Comparison of ENCODE assay signal across 22 cellular contexts in genomic region chr19:49016067-49016839, GRCh38. TPM values are rescaled to one million over a fixed set of nuclear protein-coding genes. Genes with fewer than 3 reads are reported as not detected.
A peak's percentile ranks its signal among the peaks of the same experiment; 100 is the strongest.
DNase-seq lines count a peak whose midpoint lies in the region; ATAC-seq and TF ChIP-seq lines count a peak whose summit lies in the region.
"Had no signal": no experiment of that assay in that cellular context is flagged by ENCODE, and none has a peak within 500 bp of the region (broad histone marks: within the 10 kb centered on the region; RNA-seq: fewer than 3 reads in every experiment).

No MANE protein-coding gene starts in this region.

- POLR2A ChIA-PET in Caco-2 (lab: Charles Lee) = no interaction called here
- POLR2A ChIA-PET in RWPE1 (lab: Yijun Ruan, JAX; ENCODE audit: low non-redundant PET) = no interaction called here
- POLR2A ChIA-PET in activated CD4-positive, alpha-beta memory T cell treated with anti-CD3 and anti-CD28 coated beads, Interleukin-2, amount 10 ng/mL, durations not matched to agents 7 days and 5 days (lab: Charles Lee) = no interaction called here

- H3K4me3 Mint-ChIP-seq in Caco-2 (ENCODE audit: unreplicated experiment) = peak overlapping the region; percentile 32
- no peak overlapping the region for H3K4me3 Mint-ChIP-seq in stimulated activated naive B cell treated with anti-CD40 and anti-IgM and Interleukin-4, amounts not matched to agents 10 μg/mL and 1 μg/mL and 100 μg/mL, for 72 hours
- no peak overlapping the region for H3K4me3 Mint-ChIP-seq in activated CD4-positive, alpha-beta memory T cell treated with anti-CD3 and anti-CD28 coated beads, Interleukin-2, amount 10 ng/mL, durations not matched to agents 7 days and 5 days

- peaks cover 36% of the 10 kb centered on the region for H3K36me3 Mint-ChIP-seq in Caco-2 (ENCODE audit: insufficient read depth, unreplicated experiment)
- H3K36me3 Mint-ChIP-seq in stimulated activated naive B cell treated with anti-CD40 and anti-IgM and Interleukin-4, amounts not matched to agents 10 μg/mL and 1 μg/mL and 100 μg/mL, for 72 hours = peaks cover 25 to 26% of the 10 kb centered on the region in 2 donors
- H3K36me3 Mint-ChIP-seq in activated CD4-positive, alpha-beta memory T cell treated with anti-CD3 and anti-CD28 coated beads, Interleukin-2, amount 10 ng/mL, durations not matched to agents 7 days and 5 days (ENCODE audit: low read depth) = peaks cover 13% of the 10 kb centered on the region

- H3K9me3 ChIP-seq in Caco-2 = no peaks in the 10 kb centered on the region
- H3K9me3 ChIP-seq: BE2C had no signal

- intact Hi-C loops in Caco-2 (cut with micrococcal nuclease; ENCODE audit: unreplicated experiment) = no loop called here

- H3K4me1 Mint-ChIP-seq in Caco-2 (ENCODE audit: low read depth, unreplicated experiment) = peaks cover 17% of the 10 kb centered on the region
- H3K4me1 Mint-ChIP-seq in stimulated activated naive B cell treated with anti-CD40 and anti-IgM and Interleukin-4, amounts not matched to agents 10 μg/mL and 1 μg/mL and 100 μg/mL, for 72 hours = peaks cover 17 to 40% of the 10 kb centered on the region in 2 donors
- peaks cover 31% of the 10 kb centered on the region for H3K4me1 Mint-ChIP-seq in activated CD4-positive, alpha-beta memory T cell treated with anti-CD3 and anti-CD28 coated beads, Interleukin-2, amount 10 ng/mL, durations not matched to agents 7 days and 5 days

- peaks cover 1% of the 10 kb centered on the region; the same call in 1 of the 2 replicates for H3K36me3 ChIP-seq in Caco-2 (ENCODE audit: control insufficient read depth, insufficient read depth, low read length)

- H3K9me3 Mint-ChIP-seq in Caco-2 (ENCODE audit: unreplicated experiment) = no peaks in the 10 kb centered on the region
- no peaks in the 10 kb centered on the region for H3K9me3 Mint-ChIP-seq in stimulated activated naive B cell treated with anti-CD40 and anti-IgM and Interleukin-4, amounts not matched to agents 10 μg/mL and 1 μg/mL and 100 μg/mL, for 72 hours
- no peaks in the 10 kb centered on the region for H3K9me3 Mint-ChIP-seq in activated CD4-positive, alpha-beta memory T cell treated with anti-CD3 and anti-CD28 coated beads, Interleukin-2, amount 10 ng/mL, durations not matched to agents 7 days and 5 days

- ATAC-seq in stimulated activated naive B cell treated with anti-CD40 and anti-IgM and Interleukin-4, amounts not matched to agents 10 μg/mL and 1 μg/mL and 100 μg/mL, for 72 hours (replicated peaks) = no peak
- ATAC-seq in GM21381 (IDR thresholded peaks at IDR 0.05; ENCODE audit: unreplicated experiment) = no peak

- no TSS peak for BruUV-seq in Caco-2 (replicated peaks; lab: Mats Ljungman, UMichigan)

- H3K27ac ChIP-seq in RWPE1 = peak overlapping the region; percentile 56
- H3K27ac ChIP-seq: HL-60, PC-9, SK-N-MC had no signal

- H3K4me1 ChIP-seq in Caco-2 = 0 out of 2 replicates have a peak, but pooled peaks cover 9% of the 10 kb centered on the region

- H3K27me3 Mint-ChIP-seq in Caco-2 (ENCODE audit: insufficient read depth, unreplicated experiment) = no peaks in the 10 kb centered on the region
- peaks cover 5 to 17% of the 10 kb centered on the region in 2 donors for H3K27me3 Mint-ChIP-seq in stimulated activated naive B cell treated with anti-CD40 and anti-IgM and Interleukin-4, amounts not matched to agents 10 μg/mL and 1 μg/mL and 100 μg/mL, for 72 hours
- H3K27me3 Mint-ChIP-seq in activated CD4-positive, alpha-beta memory T cell treated with anti-CD3 and anti-CD28 coated beads, Interleukin-2, amount 10 ng/mL, durations not matched to agents 7 days and 5 days = peaks cover 9% of the 10 kb centered on the region

- no peak for DNase-seq in Caco-2
- no peak for DNase-seq in RWPE1 (ENCODE audit: low spot score)
- DNase-seq in kidney tubule cell (ENCODE audit: low spot score) = peak; percentile 0
- DNase-seq in stimulated activated naive B cell treated with anti-CD40 and anti-IgM and Interleukin-4, amounts not matched to agents 10 μg/mL and 1 μg/mL and 100 μg/mL, for 72 hours = no peak
- DNase-seq in activated CD4-positive, alpha-beta memory T cell treated with anti-CD3 and anti-CD28 coated beads, Interleukin-2, amount 10 ng/mL, durations not matched to agents 7 days and 5 days = no peak
- DNase-seq in DMS79 treated with DMSO at 0.1 percent for 48 hours (lab: John Stamatoyannopoulos, UW) = no peak
- DNase-seq: BE2C, DMS53, NCI-H1092 treated with DMSO at 0.1 percent for 48 hours, NCI-H146, NCI-H2029, NCI-H446 treated with DMSO at 0.1 percent for 48 hours, NCI-H526 treated with DMSO at 0.1 percent for 48 hours, PC-9, RPMI8226, SIG-M5 had no signal

- H3K27ac Mint-ChIP-seq in Caco-2 (ENCODE audit: unreplicated experiment) = peak overlapping the region; percentile 20
- H3K27ac Mint-ChIP-seq in stimulated activated naive B cell treated with anti-CD40 and anti-IgM and Interleukin-4, amounts not matched to agents 10 μg/mL and 1 μg/mL and 100 μg/mL, for 72 hours = peak overlapping the region; percentile 32
- H3K27ac Mint-ChIP-seq in activated CD4-positive, alpha-beta memory T cell treated with anti-CD3 and anti-CD28 coated beads, Interleukin-2, amount 10 ng/mL, durations not matched to agents 7 days and 5 days = no peak overlapping the region

- CTCF ChIA-PET in Caco-2 (lab: Charles Lee) (interaction anchor here (0.9 kb wide), 1 partner anchor 23 kb away, joined by 5 read pairs; the partner anchor contains the start of genes GYS1 and RUVBL2), RWPE1 (lab: Yijun Ruan, JAX) (interaction anchor here (0.5 to 1.0 kb wide), 2 partner anchors 41 to 53 kb away, joined by 3 to 4 read pairs; no protein-coding TSS in a partner anchor)
- CTCF ChIA-PET in activated CD4-positive, alpha-beta memory T cell treated with anti-CD3 and anti-CD28 coated beads, Interleukin-2, amount 10 ng/mL, durations not matched to agents 7 days and 5 days (lab: Charles Lee) = interaction anchor here (1.2 kb wide), 1 partner anchor 23 kb away, joined by 4 read pairs; the partner anchor contains the start of genes GYS1 and RUVBL2

- no peak for TF ChIP-seq CTCF in Caco-2 (IDR thresholded peaks at IDR 0.05; ENCODE audit: insufficient read depth in 1 of 2, low read depth in 1 of 2, low read length in 1 of 2, severe bottlenecking in 1 of 2, unreplicated experiment in 1 of 2)
- TF ChIP-seq CTCF in RWPE1 (conservative IDR thresholded peaks at IDR 0.05; ENCODE audit: low read depth) = no peak

- H3K4me3 ChIP-seq in Caco-2 (ENCODE audit: low read depth, low read length) = no peak overlapping the region
- H3K4me3 ChIP-seq: PC-9, SK-N-MC had no signal

- H3K27me3 ChIP-seq in Caco-2 (replicated peaks; ENCODE audit: control insufficient read depth, insufficient read depth, low read length) = no peaks in the 10 kb centered on the region
- H3K27me3 ChIP-seq: BE2C had no signal

RNA-seq across cellular contexts. Expression of gene LHB, which starts 0.6 kb away (rescaled TPM):
- 0.68 TPM in 1 of 2 replicates, not detected in the other for total RNA-seq in Caco-2 (2022)
- total RNA-seq in activated CD4-positive, alpha-beta memory T cell treated with anti-CD3 and anti-CD28 coated beads, Interleukin-2, amount 10 ng/mL, durations not matched to agents 7 days and 5 days = under 1 TPM; 0.63 to 0.88 TPM
- total RNA-seq: A673; H1; T-helper 1 cell treated with Interleukin-12 subunit alpha and Interleukin-12 subunit beta and Interleukin-4 antibody, amounts not matched to agents 30 ng/mL and 1 ng/mL, for 36 hours had no signal

RNA-seq across cellular contexts. Expression of gene CGB3, which starts 7.9 kb away (rescaled TPM):
- total RNA-seq in Caco-2 (2022) = not detected in 2 replicates
- not detected for total RNA-seq in activated CD4-positive, alpha-beta memory T cell treated with anti-CD3 and anti-CD28 coated beads, Interleukin-2, amount 10 ng/mL, durations not matched to agents 7 days and 5 days
- total RNA-seq: A673; H1; PC-9; T-helper 1 cell treated with Interleukin-12 subunit alpha and Interleukin-12 subunit beta and Interleukin-4 antibody, amounts not matched to agents 30 ng/mL and 1 ng/mL, for 36 hours had no signal

RNA-seq across cellular contexts. Expression of gene CGB2, which starts 15.4 kb away (rescaled TPM):
- not detected in 2 replicates for total RNA-seq in Caco-2 (2022)
- not detected for total RNA-seq in activated CD4-positive, alpha-beta memory T cell treated with anti-CD3 and anti-CD28 coated beads, Interleukin-2, amount 10 ng/mL, durations not matched to agents 7 days and 5 days
- total RNA-seq: A673; PC-9; T-helper 1 cell treated with Interleukin-12 subunit alpha and Interleukin-12 subunit beta and Interleukin-4 antibody, amounts not matched to agents 30 ng/mL and 1 ng/mL, for 36 hours had no signal

RNA-seq across cellular contexts. Expression of gene CGB1, which starts 20.4 kb away (rescaled TPM):
- total RNA-seq in Caco-2 (2022) = not detected in 2 replicates
- not detected for total RNA-seq in activated CD4-positive, alpha-beta memory T cell treated with anti-CD3 and anti-CD28 coated beads, Interleukin-2, amount 10 ng/mL, durations not matched to agents 7 days and 5 days
- total RNA-seq: A673; H1; T-helper 1 cell treated with Interleukin-12 subunit alpha and Interleukin-12 subunit beta and Interleukin-4 antibody, amounts not matched to agents 30 ng/mL and 1 ng/mL, for 36 hours had no signal

RNA-seq across cellular contexts. Expression of gene RUVBL2, which starts 22.6 kb away (rescaled TPM):
- total RNA-seq in Caco-2 (2022) = 165 and 172 TPM in 2 replicates
- total RNA-seq in activated CD4-positive, alpha-beta memory T cell treated with anti-CD3 and anti-CD28 coated beads, Interleukin-2, amount 10 ng/mL, durations not matched to agents 7 days and 5 days = 10 to 100 TPM; 74.7 to 80.1 TPM
